In genomic region chr6:108817276-108817675, GRCh38 we compare ENCODE assay signal across 1 cellular context. TPM values are rescaled to one million over a fixed set of nuclear protein-coding genes. Genes with fewer than 3 reads are reported as not detected.
A peak's percentile ranks its signal among the peaks of the same experiment; 100 is the strongest.
DNase-seq lines count a peak whose midpoint lies in the region; ATAC-seq, FAIRE-seq and TF ChIP-seq lines count a peak whose summit lies in the region.
"Not testable (repeated sequence)": the region's sequence is repeated elsewhere in the genome, so short reads cannot be mapped to it uniquely, and the experiment has no call there.

No MANE protein-coding gene starts in this region.

- not testable (repeated sequence) for H3K79me2 ChIP-seq in K562 (ENCODE audit: control insufficient read depth, insufficient read depth, low read length)

- DNase-seq in K562 (ENCODE audit: extremely low read depth in 1 of 4, low spot score in 3 of 4) = not testable (repeated sequence)

- TF ChIP-seq RAD21 in K562 (CRISPR knock-in tag; conservative IDR thresholded peaks at IDR 0.05 in 1 of 2, IDR thresholded peaks at IDR 0.05 in 1 of 2) = not testable (repeated sequence)

- H3K9me3 ChIP-seq in K562 (replicated peaks; ENCODE audit: control insufficient read depth, insufficient read depth, low read depth, low read length) = not testable (repeated sequence)

- CTCF ChIA-PET in K562 (lab: Yijun Ruan, JAX; ENCODE audit: low intra/inter-chr PET ratio) = not testable (repeated sequence)

- not testable (repeated sequence) for H2AFZ ChIP-seq in K562 (ENCODE audit: low read depth, low read length)

- H3K4me1 ChIP-seq in K562 (replicated peaks in 1 of 2; ENCODE audit: control insufficient read depth in 2 of 2, insufficient read depth in 2 of 2, low read length in 2 of 2) = not testable (repeated sequence)

- FAIRE-seq in K562 (lab: Jason Lieb, UNC) = not testable (repeated sequence)

- not testable (repeated sequence) for H3K27ac ChIP-seq in K562 (ENCODE audit: extremely low read depth, low read depth, low read length)

- POLR2A ChIA-PET in K562 (lab: Yijun Ruan, JAX) = interaction anchor here (0.6 kb wide), 1 partner anchor 19 kb away, joined by 3 read pairs; no protein-coding TSS in a partner anchor

- H3K27me3 ChIP-seq in K562 (ENCODE audit: control insufficient read depth in 2 of 2, insufficient read depth in 2 of 2, low read length in 2 of 2) = not testable (repeated sequence)

- H3K9ac ChIP-seq in K562 (ENCODE audit: insufficient read depth in 1 of 2, low read depth in 2 of 2, low read length in 2 of 2) = not testable (repeated sequence)

- intact Hi-C loops in K562 (cut with micrococcal nuclease) = not testable (repeated sequence)

- 1% methylated on average over 7 of the region's 7 CpGs for WGBS in K562 (ENCODE audit: insufficient coverage, low coverage, missing lambda C conversion rate)

- H3K9me1 ChIP-seq in K562 (ENCODE audit: control insufficient read depth, insufficient read depth, low read length) = not testable (repeated sequence)

- not testable (repeated sequence) for BruUV-seq in K562 (replicated peaks; lab: Mats Ljungman, UMichigan)

- not testable (repeated sequence) for H3K36me3 ChIP-seq in K562 (ENCODE audit: control insufficient read depth, insufficient read depth, low read length)

- not testable (repeated sequence) for TF ChIP-seq POLR2A in K562 (conservative IDR thresholded peaks at IDR 0.05)

- TF ChIP-seq CTCF in K562 (IDR thresholded peaks at IDR 0.05 in 2 of 3, conservative IDR thresholded peaks at IDR 0.05 in 1 of 3; ENCODE audit: insufficient read depth in 2 of 3, low read depth in 1 of 3, low read length in 3 of 3) = not testable (repeated sequence)

- H3K4me2 ChIP-seq in K562 (ENCODE audit: insufficient read depth, low read length) = not testable (repeated sequence)

- H3K4me3 ChIP-seq in K562 = not testable (repeated sequence)

- in situ Hi-C loops in K562 (cut with MboI) = not testable (repeated sequence)

- not testable (repeated sequence) for ATAC-seq in K562

- TF ChIP-seq EP300 in K562 (IDR thresholded peaks at IDR 0.05; ENCODE audit: low read length) = not testable (repeated sequence)

- H4K20me1 ChIP-seq in K562 (replicated peaks; ENCODE audit: control insufficient read depth, insufficient read depth, low read length) = not testable (repeated sequence)

TF ChIP-seq in K562, 482 proteins besides CTCF, POLR2A, EP300 and RAD21:
- TF ChIP-seq ZNF431 (CRISPR knock-in tag; IDR thresholded peaks at IDR 0.05) = peak; percentile 93

RNA-seq across cellular contexts. Expression of gene ARMC2, which starts 30.9 kb away (rescaled TPM):
- 1.5 and 2.6 TPM in 2 replicates for total RNA-seq in K562 (2011; cell fraction: chromatin; rRNA removed; ENCODE audit: low replicate concordance)
- total RNA-seq in K562 (2011; cell fraction: nucleolus; rRNA removed) = 0.50 and 1.3 TPM in 2 replicates
- total RNA-seq in K562 (2011; cell fraction: nucleoplasm; rRNA removed) = 0.92 and 1.1 TPM in 2 replicates
- total RNA-seq in K562 (2014; rRNA removed) (0.14 and 0.69 TPM in 2 replicates), K562 (2014; rRNA removed; fragmentation: Illumina TruSeq; extraction: Trizol) (1.7 and 2.4 TPM in 2 replicates), K562 (2015; rRNA removed; fragmentation: Illumina TruSeq; extraction: Trizol) (1.2 and 1.6 TPM in 2 replicates), K562 (2021) (0.82 and 1.7 TPM in 2 replicates)
- polyA plus RNA-seq in K562 (2011; rRNA removed) (2.9 and 3.6 TPM in 2 replicates), K562 (2014; fragmentation: Illumina TruSeq; extraction: Trizol) (2.0 and 3.0 TPM in 2 replicates), K562 (2014; fragmentation: Nextera tagmentation; extraction: Ambion mirVana) (under 1 TPM; 0.39 to 0.71 TPM), K562 (2014; rRNA removed) (0.37 and 0.69 TPM in 2 replicates)
- polyA plus RNA-seq in K562 (2011; cell fraction: cytosol; rRNA removed) = 0.99 and 1.1 TPM in 2 replicates
- 1.5 and 2.6 TPM in 2 replicates for polyA plus RNA-seq in K562 (2011; cell fraction: nucleus; rRNA removed)
- 1.0 and 1.6 TPM in 2 replicates for polyA plus RNA-seq in K562 (2012)
- 1.7 and 3.4 TPM in 2 replicates for polyA minus RNA-seq in K562 (2011; rRNA and poly(A)+ RNA removed)
- 1.0 TPM in 1 of 2 replicates, not detected in the other for polyA minus RNA-seq in K562 (2011; cell fraction: cytosol; rRNA and poly(A)+ RNA removed)
- polyA minus RNA-seq in K562 (2011; cell fraction: nucleus; rRNA and poly(A)+ RNA removed) = 0.13 and 4.0 TPM in 2 replicates
